Comparison of ENCODE assay signal across 8 cellular contexts in the genomic region with DNA sequence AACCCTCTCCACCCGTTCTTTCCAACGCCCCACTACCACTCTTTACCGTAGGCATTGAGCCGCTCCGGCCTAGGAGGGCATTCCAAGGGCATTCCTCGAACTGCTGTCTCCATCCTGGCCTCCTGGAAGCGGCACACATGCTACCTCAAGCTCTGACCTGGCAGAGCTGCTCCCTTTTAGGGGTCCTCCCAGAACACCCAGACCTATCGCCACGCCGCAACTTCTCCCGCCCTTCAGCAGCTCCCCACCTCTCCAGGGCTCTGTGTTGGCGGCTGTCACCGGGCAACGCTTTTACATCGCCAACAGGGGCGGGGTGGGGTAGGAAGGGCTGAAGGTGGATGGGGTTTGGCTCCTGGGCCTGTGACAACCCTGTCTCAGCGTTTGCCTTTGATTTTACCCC. TPM values are rescaled to one million over a fixed set of nuclear protein-coding genes. Genes with fewer than 3 reads are reported as not detected.
A peak's percentile ranks its signal among the peaks of the same experiment; 100 is the strongest.
DNase-seq lines count a peak whose midpoint lies in the region; ATAC-seq and TF ChIP-seq lines count a peak whose summit lies in the region.

No MANE protein-coding gene starts in this region.

- H3K36me3 ChIP-seq in A673 (ENCODE audit: insufficient read depth, low read length, poor library complexity, severe bottlenecking), result no peaks in the 10 kb centered on the region

- peaks cover 19% of the 10 kb centered on the region for H3K27me3 Mint-ChIP-seq in HFFc6 (ENCODE audit: insufficient read depth)

- no peaks in the 10 kb centered on the region for H3K9me3 ChIP-seq in A673 (ENCODE audit: low read depth, low read length, poor library complexity, severe bottlenecking)

- peak overlapping the region; percentile 89 for H3K4me3 Mint-ChIP-seq in HFFc6

- peak overlapping the region; percentile 50 for H3K4me3 ChIP-seq in A673 (ENCODE audit: low read depth, low read length, poor library complexity, severe bottlenecking)
- peak overlapping the region; percentile 82 for H3K4me3 ChIP-seq in coronary artery

- CTCF ChIA-PET in A673 (lab: Charles Lee), result interaction anchor here (2.7 kb wide), 1 partner anchor 307 kb away, joined by 9 read pairs; no protein-coding TSS in a partner anchor

- no peak for ATAC-seq in HG03521 (IDR thresholded peaks at IDR 0.05; ENCODE audit: unreplicated experiment)

- TF ChIP-seq CTCF in A673 (conservative IDR thresholded peaks at IDR 0.05; ENCODE audit: low read depth, low read length) (no peak), HFFc6 (IDR thresholded peaks at IDR 0.05) (no peak), coronary artery (IDR thresholded peaks at IDR 0.05) (no peak)

- peaks cover 9% of the 10 kb centered on the region for H3K4me1 ChIP-seq in A673 (ENCODE audit: insufficient read depth, low read length, poor library complexity, severe bottlenecking)

- no peaks in the 10 kb centered on the region for H3K27me3 ChIP-seq in A673 (replicated peaks; ENCODE audit: insufficient read depth, low read depth, low read length, poor library complexity)

- no TSS peak for BruUV-seq in A673 (replicated peaks; lab: Mats Ljungman, UMichigan)

- no peaks in the 10 kb centered on the region for H3K9me3 Mint-ChIP-seq in HFFc6

- intact Hi-C loops in A673 (cut with micrococcal nuclease; ENCODE audit: unreplicated experiment), result no loop called here

- no peak overlapping the region for H3K27ac ChIP-seq in A673 (ENCODE audit: low read depth, low read length, poor library complexity, severe bottlenecking)
- no peak overlapping the region for H3K27ac ChIP-seq in coronary artery

- no peak for DNase-seq in A673 (ENCODE audit: low spot score)
- DNase-seq in HFFc6, result no peak
- DNase-seq in coronary artery (ENCODE audit: low spot score), result peak; percentile 69
- peak; percentile 13 for DNase-seq in mucosa of gallbladder (ENCODE audit: low spot score)
- DNase-seq in GF-D8 (lab: John Stamatoyannopoulos, UW), result no peak
- DNase-seq in retina, result no peak
- DNase-seq in activated CD8-positive, alpha-beta memory T cell treated with anti-CD3 and anti-CD28 coated beads, Interleukin-2, amount 50 U/mL, for 48 hours, result no peak

- H3K36me3 Mint-ChIP-seq in HFFc6 (ENCODE audit: low read depth), result no peaks in the 10 kb centered on the region

- POLR2A ChIA-PET in A673 (lab: Charles Lee; ENCODE audit: low non-redundant PET), result no interaction called here

- H3K27ac Mint-ChIP-seq in HFFc6, result no peak overlapping the region

- peaks cover 10% of the 10 kb centered on the region for H3K4me1 Mint-ChIP-seq in HFFc6 (ENCODE audit: low read depth)

RNA-seq across cellular contexts. Expression of a gene that starts 4.6 kb away (rescaled TPM):
- total RNA-seq in A673 (2021) (7.8 and 7.9 TPM in 2 replicates), mucosa of gallbladder (94.5 TPM)
- 1 to 10 TPM in 5 of 6 experiments, under 1 TPM in 1; 0.96 to 2.2 (median 1.4) TPM for total RNA-seq in HFFc6 (2021; fragmentation: NEBNext Ultra II Directional; extraction: Animal tissue kit (Norgen Biotek cat#: 25700))

RNA-seq across cellular contexts. Expression of a gene that starts 52.0 kb away (rescaled TPM):
- total RNA-seq in A673 (2021) (19.1 and 25.3 TPM in 2 replicates), mucosa of gallbladder (25.5 TPM)
- 10 to 100 TPM; 29.0 to 35.2 (median 31.9) TPM for total RNA-seq in HFFc6 (2021; fragmentation: NEBNext Ultra II Directional; extraction: Animal tissue kit (Norgen Biotek cat#: 25700))

RNA-seq across cellular contexts. Expression of a gene that starts 52.3 kb away (rescaled TPM):
- total RNA-seq in A673 (2021) (10.6 and 11.6 TPM in 2 replicates), mucosa of gallbladder (1.9 TPM)
- 1 to 10 TPM; 1.4 to 3.2 (median 2.8) TPM for total RNA-seq in HFFc6 (2021; fragmentation: NEBNext Ultra II Directional; extraction: Animal tissue kit (Norgen Biotek cat#: 25700))

Comparison
In these comparisons a context has a peak if more than half of its experiments do, and no peak if none do; other contexts are left out.
1. DNase-seq: peak in coronary artery (single experiment) and mucosa of gallbladder (single experiment); none in A673 (single experiment), HFFc6 (single experiment), GF-D8 (single experiment), retina (single experiment) and activated CD8-positive, alpha-beta memory T cell treated with anti-CD3 and anti-CD28 coated beads, Interleukin-2, amount 50 U/mL, for 48 hours (single experiment).
2. RNA of a gene that starts 4.6 kb away (total RNA-seq): 94.5 TPM in mucosa of gallbladder (single experiment); 7.8 to 7.9 TPM in A673 and 0.96 to 2.2 TPM in HFFc6; every median in the first group is over 10 times any median in the second.